ENCODE assay signal across 28 cellular contexts in the genomic region with DNA sequence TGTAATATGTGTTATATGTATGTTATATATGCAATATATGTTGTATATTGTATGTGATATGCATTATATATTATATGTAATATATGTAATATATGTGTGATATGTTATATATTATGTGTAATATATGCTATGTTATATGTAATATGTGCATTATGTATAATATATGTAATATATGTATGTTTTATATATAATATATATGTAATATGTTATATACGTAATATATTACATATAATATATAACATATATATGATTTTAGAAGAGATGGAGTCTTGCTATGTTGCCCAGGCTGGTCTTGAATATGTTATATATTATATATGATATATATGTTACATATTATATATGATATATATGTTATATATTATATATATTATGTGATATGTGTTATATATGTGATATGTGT.
"Had no signal": no experiment of that assay in that cellular context is flagged by ENCODE, and none has a peak within 500 bp of the region (broad histone marks: within the 10 kb centered on the region; RNA-seq: fewer than 3 reads in every experiment).

No MANE protein-coding gene starts in this region.

- H3K9me3 ChIP-seq: adrenal gland, body of pancreas, colonic mucosa, gastrocnemius medialis, heart left ventricle had no signal

- ATAC-seq: activated CD4-positive, alpha-beta T cell treated with anti-CD3 and anti-CD28 coated beads for 36 hours; activated CD8-positive, alpha-beta memory T cell treated with anti-CD3 and anti-CD28 coated beads, Interleukin-2, amount 10 ng/mL, durations not matched to agents 7 days and 5 days; activated CD8-positive, alpha-beta T cell treated with anti-CD3 and anti-CD28 coated beads, Interleukin-2, amount 10 ng/mL, durations not matched to agents 7 days and 5 days; activated naive CD8-positive, alpha-beta T cell treated with anti-CD3 and anti-CD28 coated beads, Interleukin-2, amount 50 U/mL, for 24 hours; body of pancreas; esophagus mucosa; gastrocnemius medialis; heart left ventricle; T-helper 17 cell had no signal

- DNase-seq: activated CD4-positive, alpha-beta memory T cell treated with anti-CD3 and anti-CD28 coated beads for 36 hours; activated CD4-positive, alpha-beta T cell treated with anti-CD3 and anti-CD28 coated beads for 36 hours; activated CD4-positive, alpha-beta T cell treated with anti-CD3 and anti-CD28 coated beads, Interleukin-2, amount 10 ng/mL, durations not matched to agents 24 days and 14 days; activated CD4-positive, CD25-positive, alpha-beta regulatory T cell; activated CD4-positive, CD25-positive, alpha-beta regulatory T cell treated with anti-CD3 and anti-CD28 coated beads, Interleukin-2, amount 50 U/mL, for 72 hours; activated CD8-positive, alpha-beta memory T cell treated with anti-CD3 and anti-CD28 coated beads, Interleukin-2, amount 10 ng/mL, durations not matched to agents 7 days and 5 days; activated CD8-positive, alpha-beta memory T cell treated with anti-CD3 and anti-CD28 coated beads, Interleukin-2, amount 50 U/mL, for 4 hours; activated CD8-positive, alpha-beta T cell treated with anti-CD3 and anti-CD28 coated beads, Interleukin-2, amount 10 ng/mL, durations not matched to agents 7 days and 5 days; activated effector memory CD4-positive, alpha-beta T cell treated with anti-CD3 and anti-CD28 coated beads, Interleukin-2, amount 50 U/mL, for 16 hours; activated naive CD4-positive, alpha-beta T cell treated with anti-CD3 and anti-CD28 coated beads for 36 hours; activated naive CD8-positive, alpha-beta T cell treated with anti-CD3 and anti-CD28 coated beads for 36 hours; activated naive CD8-positive, alpha-beta T cell treated with anti-CD3 and anti-CD28 coated beads, Interleukin-2, amount 50 U/mL, for 24 hours; activated T-cell treated with anti-CD3 and anti-CD28 coated beads, Interleukin-2, amount 50 U/mL, for 1 hour; activated T-cell treated with anti-CD3 and anti-CD28 coated beads, Interleukin-2, amount 50 U/mL, for 48 hours; adrenal gland; amygdala; body of pancreas; caudate nucleus; colonic mucosa; effector CD8-positive, alpha-beta T cell; foreskin fibroblast; gastrocnemius medialis; glutamatergic neuron; T-helper 1 cell; T-helper 17 cell; WERI-Rb-1 had no signal

- H3K27ac ChIP-seq: adrenal gland, body of pancreas, colonic mucosa, gastrocnemius medialis, heart left ventricle, WERI-Rb-1 had no signal

- H3K4me1 ChIP-seq: adrenal gland, body of pancreas, colonic mucosa, gastrocnemius medialis had no signal

- H3K4me3 ChIP-seq: adrenal gland, body of pancreas, colonic mucosa, gastrocnemius medialis, heart left ventricle had no signal

- H3K36me3 ChIP-seq: adrenal gland, colonic mucosa, gastrocnemius medialis, heart left ventricle, WERI-Rb-1 had no signal
